ENCODE assay signal across 8 cellular contexts in the genomic region with DNA sequence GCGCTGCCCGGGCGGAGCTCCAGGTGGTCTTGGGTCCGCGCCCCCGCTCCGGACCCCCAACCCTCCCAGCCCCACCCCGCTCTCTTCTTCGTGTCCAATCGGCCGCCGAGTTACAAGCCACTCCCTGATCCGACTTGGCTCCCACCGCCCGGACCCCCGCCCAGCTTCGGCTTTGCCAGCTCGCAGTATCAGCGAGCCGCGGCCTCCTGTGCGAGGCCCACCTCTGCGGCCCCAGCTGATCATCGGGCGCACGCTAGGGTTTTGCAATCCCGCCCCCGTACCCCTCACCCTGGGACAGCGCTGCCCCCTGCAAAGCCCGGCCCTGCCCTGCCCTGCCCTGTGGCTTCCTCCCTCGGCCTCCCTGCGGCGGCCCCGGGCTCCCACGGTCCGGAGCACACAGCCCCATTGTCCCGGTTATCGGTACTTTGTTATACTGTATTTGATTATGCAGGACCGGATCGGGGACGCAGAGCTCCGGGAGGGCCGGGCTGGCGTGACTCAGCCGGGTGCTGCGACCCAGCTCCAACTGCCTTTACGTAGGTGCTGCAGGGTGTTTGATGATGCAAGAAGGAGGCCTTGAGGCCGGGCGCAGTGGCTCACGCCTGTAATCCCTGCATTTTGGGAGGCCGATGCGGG. TPM values are rescaled to one million over a fixed set of nuclear protein-coding genes. Genes with fewer than 3 reads are reported as not detected.
DNase-seq lines count a peak whose midpoint lies in the region; ATAC-seq and TF ChIP-seq lines count a peak whose summit lies in the region.

No MANE protein-coding gene starts in this region.

- peak overlapping the region; percentile 58 to 86 (median 76) for H3K4me3 ChIP-seq in BLaER1 treated with 17β-estradiol and CSF1 and Interleukin-3, amounts not matched to agents 10 nM and 100 nM
- peak overlapping the region; percentile 45 for H3K4me3 ChIP-seq in fibroblast of villous mesenchyme (ENCODE audit: low read depth, low read length)
- H3K4me3 ChIP-seq in prostate gland, result peak overlapping the region; percentile 71 to 76

- 5% methylated on average over 49 of the region's 52 CpGs for WGBS in prostate gland

- H3K27ac ChIP-seq in BLaER1 treated with 17β-estradiol and CSF1 and Interleukin-3, amounts not matched to agents 10 nM and 100 nM, result peak overlapping the region in 10 of 11 experiments; percentile 47 to 87 (median 82); a peak in 17 of 22 replicates
- H3K27ac ChIP-seq in prostate gland, result peak overlapping the region; percentile 83 to 92

- no peaks in the 10 kb centered on the region for H3K9me3 Mint-ChIP-seq in activated T-helper 1 cell treated with anti-CD3 and anti-CD28 coated beads, Interleukin-12 subunit alpha, Interleukin-12 subunit beta, Interleukin-2, Interleukin-4 antibody, amounts not matched to agents 30 ng/mL and 10 ng/mL and 1 ng/mL, durations not matched to agents 14 hours and 24 hours and 36 hours

- no peaks in the 10 kb centered on the region for H3K27me3 Mint-ChIP-seq in activated T-helper 1 cell treated with anti-CD3 and anti-CD28 coated beads, Interleukin-12 subunit alpha, Interleukin-12 subunit beta, Interleukin-2, Interleukin-4 antibody, amounts not matched to agents 30 ng/mL and 10 ng/mL and 1 ng/mL, durations not matched to agents 14 hours and 24 hours and 36 hours (ENCODE audit: insufficient read depth)

- H3K4me2 ChIP-seq in BLaER1 treated with 17β-estradiol and CSF1 and Interleukin-3, amounts not matched to agents 10 nM and 100 nM, result peak overlapping the region; percentile 83 to 99 (median 97)

- peak; percentile 51 for TF ChIP-seq POLR2A in prostate gland (IDR thresholded peaks at IDR 0.05)

- H3K9me3 ChIP-seq in BLaER1 treated with 17β-estradiol and CSF1 and Interleukin-3, amounts not matched to agents 10 nM and 100 nM (replicated peaks in 1 of 11), result no peaks in the 10 kb centered on the region
- H3K9me3 ChIP-seq in prostate gland, result no peaks in the 10 kb centered on the region

- peaks cover 3 to 60% (median 32%) of the 10 kb centered on the region in 11 experiments; a peak in 17 of 22 replicates for H4K20me1 ChIP-seq in BLaER1 treated with 17β-estradiol and CSF1 and Interleukin-3, amounts not matched to agents 10 nM and 100 nM

- H3K4me3 Mint-ChIP-seq in activated T-helper 1 cell treated with anti-CD3 and anti-CD28 coated beads, Interleukin-12 subunit alpha, Interleukin-12 subunit beta, Interleukin-2, Interleukin-4 antibody, amounts not matched to agents 30 ng/mL and 10 ng/mL and 1 ng/mL, durations not matched to agents 14 hours and 24 hours and 36 hours, result peak overlapping the region; percentile 72

- ATAC-seq in GM21737 (IDR thresholded peaks at IDR 0.05; ENCODE audit: unreplicated experiment) (peak; percentile 8), GM18520 (IDR thresholded peaks at IDR 0.05; ENCODE audit: unreplicated experiment) (no peak)

- TF ChIP-seq CTCF in fibroblast of villous mesenchyme (IDR thresholded peaks at IDR 0.05; ENCODE audit: insufficient read depth, low read depth, low read length), result no peak
- no peak for TF ChIP-seq CTCF in prostate gland (IDR thresholded peaks at IDR 0.05)

- peaks cover 37 to 56% (median 52%) of the 10 kb centered on the region in 11 experiments for H3K36me3 ChIP-seq in BLaER1 treated with 17β-estradiol and CSF1 and Interleukin-3, amounts not matched to agents 10 nM and 100 nM
- no peaks in the 10 kb centered on the region for H3K36me3 ChIP-seq in prostate gland

- H3K4me1 ChIP-seq in BLaER1 treated with 17β-estradiol and CSF1 and Interleukin-3, amounts not matched to agents 10 nM and 100 nM, result peaks cover 15 to 49% (median 47%) of the 10 kb centered on the region in 10 experiments
- H3K4me1 ChIP-seq in prostate gland (replicated peaks), result peaks cover 3% of the 10 kb centered on the region

- no peaks in the 10 kb centered on the region for H3K27me3 ChIP-seq in BLaER1 treated with 17β-estradiol and CSF1 and Interleukin-3, amounts not matched to agents 10 nM and 100 nM
- H3K27me3 ChIP-seq in prostate gland (replicated peaks; ENCODE audit: insufficient read depth), result no peaks in the 10 kb centered on the region

- H3K36me3 Mint-ChIP-seq in activated T-helper 1 cell treated with anti-CD3 and anti-CD28 coated beads, Interleukin-12 subunit alpha, Interleukin-12 subunit beta, Interleukin-2, Interleukin-4 antibody, amounts not matched to agents 30 ng/mL and 10 ng/mL and 1 ng/mL, durations not matched to agents 14 hours and 24 hours and 36 hours (ENCODE audit: low read depth), result peaks cover 29% of the 10 kb centered on the region

- H3K27ac Mint-ChIP-seq in activated T-helper 1 cell treated with anti-CD3 and anti-CD28 coated beads, Interleukin-12 subunit alpha, Interleukin-12 subunit beta, Interleukin-2, Interleukin-4 antibody, amounts not matched to agents 30 ng/mL and 10 ng/mL and 1 ng/mL, durations not matched to agents 14 hours and 24 hours and 36 hours, result peak overlapping the region; percentile 63

- peaks cover 24% of the 10 kb centered on the region for H3K4me1 Mint-ChIP-seq in activated T-helper 1 cell treated with anti-CD3 and anti-CD28 coated beads, Interleukin-12 subunit alpha, Interleukin-12 subunit beta, Interleukin-2, Interleukin-4 antibody, amounts not matched to agents 30 ng/mL and 10 ng/mL and 1 ng/mL, durations not matched to agents 14 hours and 24 hours and 36 hours (ENCODE audit: low read depth)

- intact Hi-C loops in activated T-helper 1 cell treated with anti-CD3 and anti-CD28 coated beads, Interleukin-12 subunit alpha, Interleukin-12 subunit beta, Interleukin-2, Interleukin-4 antibody, amounts not matched to agents 30 ng/mL and 10 ng/mL and 1 ng/mL, durations not matched to agents 14 hours and 24 hours and 36 hours (cut with micrococcal nuclease), result no loop called here
- intact Hi-C loops in prostate gland (cut with DNase I), result no loop called here

- DNase-seq in NCI-H510A treated with DMSO at 0.1 percent for 48 hours (lab: John Stamatoyannopoulos, UW), result peak; percentile 49
- DNase-seq in activated T-helper 1 cell treated with anti-CD3 and anti-CD28 coated beads, Interleukin-12 subunit alpha, Interleukin-12 subunit beta, Interleukin-2, Interleukin-4 antibody, amounts not matched to agents 30 ng/mL and 10 ng/mL and 1 ng/mL, durations not matched to agents 14 hours and 24 hours and 36 hours (ENCODE audit: low spot score), result no peak
- peak; percentile 63 for DNase-seq in fibroblast of villous mesenchyme (ENCODE audit: low read depth)
- DNase-seq in prostate gland (ENCODE audit: low spot score), result peak; percentile 45
- DNase-seq in GF-D8 (lab: John Stamatoyannopoulos, UW), result no peak

- H3K9ac ChIP-seq in BLaER1 treated with 17β-estradiol and CSF1 and Interleukin-3, amounts not matched to agents 10 nM and 100 nM, result peak overlapping the region; percentile 71 to 94 (median 83)

RNA-seq across cellular contexts. Expression of gene LPAR2, which starts 0.6 kb away (rescaled TPM):
- total RNA-seq in activated T-helper 1 cell treated with anti-CD3 and anti-CD28 coated beads, Interleukin-12 subunit alpha, Interleukin-12 subunit beta, Interleukin-2, Interleukin-4 antibody, amounts not matched to agents 30 ng/mL and 10 ng/mL and 1 ng/mL, durations not matched to agents 14 hours and 24 hours and 36 hours, result 25.8 and 27.4 TPM in 2 replicates
- total RNA-seq in fibroblast of villous mesenchyme (0.86 and 0.97 TPM in 2 replicates), prostate gland (100 to 1,000 TPM in 1 of 2 donors, 10 to 100 TPM in 1; 39.7 to 167 TPM)

RNA-seq across cellular contexts. Expression of gene PBX4, which starts 10.1 kb away (rescaled TPM):
- 28.0 and 29.6 TPM in 2 replicates for total RNA-seq in activated T-helper 1 cell treated with anti-CD3 and anti-CD28 coated beads, Interleukin-12 subunit alpha, Interleukin-12 subunit beta, Interleukin-2, Interleukin-4 antibody, amounts not matched to agents 30 ng/mL and 10 ng/mL and 1 ng/mL, durations not matched to agents 14 hours and 24 hours and 36 hours
- total RNA-seq in fibroblast of villous mesenchyme, result 0.64 and 1.7 TPM in 2 replicates
- 10 to 100 TPM in 1 of 2 donors, 1 to 10 TPM in 1; 2.6 to 10.6 TPM for total RNA-seq in prostate gland

RNA-seq across cellular contexts. Expression of gene GMIP, which starts 14.8 kb away (rescaled TPM):
- 67.8 and 71.6 TPM in 2 replicates for total RNA-seq in activated T-helper 1 cell treated with anti-CD3 and anti-CD28 coated beads, Interleukin-12 subunit alpha, Interleukin-12 subunit beta, Interleukin-2, Interleukin-4 antibody, amounts not matched to agents 30 ng/mL and 10 ng/mL and 1 ng/mL, durations not matched to agents 14 hours and 24 hours and 36 hours
- total RNA-seq in fibroblast of villous mesenchyme, result 5.6 and 6.8 TPM in 2 replicates
- total RNA-seq in prostate gland, result 10 to 100 TPM; 10.2 to 11.6 TPM

RNA-seq across cellular contexts. Expression of gene ATP13A1, which starts 34.9 kb away (rescaled TPM):
- total RNA-seq in activated T-helper 1 cell treated with anti-CD3 and anti-CD28 coated beads, Interleukin-12 subunit alpha, Interleukin-12 subunit beta, Interleukin-2, Interleukin-4 antibody, amounts not matched to agents 30 ng/mL and 10 ng/mL and 1 ng/mL, durations not matched to agents 14 hours and 24 hours and 36 hours, result 101 and 104 TPM in 2 replicates
- total RNA-seq in fibroblast of villous mesenchyme (35.8 and 44.9 TPM in 2 replicates), prostate gland (100 to 1,000 TPM; 227 to 315 TPM)

RNA-seq across cellular contexts. Expression of gene ZNF101, which starts 40.0 kb away (rescaled TPM):
- total RNA-seq in activated T-helper 1 cell treated with anti-CD3 and anti-CD28 coated beads, Interleukin-12 subunit alpha, Interleukin-12 subunit beta, Interleukin-2, Interleukin-4 antibody, amounts not matched to agents 30 ng/mL and 10 ng/mL and 1 ng/mL, durations not matched to agents 14 hours and 24 hours and 36 hours, result 48.2 and 54.9 TPM in 2 replicates
- 5.5 and 5.6 TPM in 2 replicates for total RNA-seq in fibroblast of villous mesenchyme
- 1 to 10 TPM; 4.1 to 7.1 TPM for total RNA-seq in prostate gland

Comparison
In these comparisons a context has a peak if more than half of its experiments do, and no peak if none do; other contexts are left out.
1. DNase-seq: peak in NCI-H510A treated with DMSO at 0.1 percent for 48 hours (single experiment), fibroblast of villous mesenchyme (single experiment) and prostate gland (single experiment); none in activated T-helper 1 cell treated with anti-CD3 and anti-CD28 coated beads, Interleukin-12 subunit alpha, Interleukin-12 subunit beta, Interleukin-2, Interleukin-4 antibody, amounts not matched to agents 30 ng/mL and 10 ng/mL and 1 ng/mL, durations not matched to agents 14 hours and 24 hours and 36 hours (single experiment) and GF-D8 (single experiment).
2. RNA of gene LPAR2, which starts 0.6 kb away (total RNA-seq): 39.7 to 167 TPM in prostate gland and 25.8 to 27.4 TPM in activated T-helper 1 cell treated with anti-CD3 and anti-CD28 coated beads, Interleukin-12 subunit alpha, Interleukin-12 subunit beta, Interleukin-2, Interleukin-4 antibody, amounts not matched to agents 30 ng/mL and 10 ng/mL and 1 ng/mL, durations not matched to agents 14 hours and 24 hours and 36 hours; 0.86 to 0.97 TPM in fibroblast of villous mesenchyme; every median in the first group is over 10 times any median in the second.
3. Peak in every context shown above with its lines, with median percentiles within 50 percentile points of each other: H3K4me3 ChIP-seq.